Comparison of ENCODE assay signal across 1 cellular context in the genomic region with DNA sequence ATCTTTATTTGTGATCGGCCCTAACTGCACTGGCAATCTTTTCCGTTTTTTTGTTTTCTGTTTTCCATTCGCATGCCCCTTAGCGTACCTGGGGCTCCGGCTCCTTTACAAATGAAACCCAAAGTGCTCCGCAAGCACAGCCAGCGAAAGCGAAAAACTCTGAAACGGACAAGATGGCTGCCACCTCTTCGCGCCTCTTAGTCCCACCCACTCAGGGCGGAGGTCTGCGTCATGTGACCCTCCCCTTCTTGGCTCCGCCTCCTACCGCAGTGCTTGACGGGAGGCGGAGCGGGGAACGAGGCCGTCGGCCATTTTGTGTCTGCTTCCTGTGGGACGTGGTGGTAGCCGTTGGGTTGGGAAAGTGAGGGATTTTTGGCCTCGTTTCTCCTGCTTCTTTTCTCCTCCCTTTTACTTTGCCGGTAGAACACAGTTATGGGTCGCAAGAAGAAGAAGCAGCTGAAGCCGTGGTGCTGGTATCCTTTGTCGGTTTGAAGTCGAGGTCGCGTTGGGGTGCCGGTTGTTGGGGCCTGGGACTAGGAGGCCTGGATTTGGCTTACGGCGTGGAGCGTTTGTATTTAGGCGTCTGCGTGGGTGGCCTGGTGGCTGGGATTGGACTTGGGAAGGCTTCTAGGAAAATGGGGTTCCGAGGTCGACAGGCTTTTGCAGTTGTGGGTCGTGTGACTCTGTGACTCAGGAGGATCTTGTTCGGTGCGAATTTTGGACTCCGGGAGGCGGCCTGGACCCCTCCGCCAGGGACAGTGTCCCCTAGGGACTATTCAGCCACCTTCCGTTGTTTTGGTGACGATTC.
TF ChIP-seq lines count a peak whose summit lies in the region.

ZNF207 (plus strand) TSS at position 304 of the 808 bp plus-strand sequence; CDS start at position 433, 129 bp downstream.

TF ChIP-seq in K562, 482 proteins besides CTCF, POLR2A, EP300 and RAD21 (continued from another document and continues in another):
- TF ChIP-seq ZBTB40 (IDR thresholded peaks at IDR 0.05) (no peak), ZBTB40 (CRISPR knock-in tag; IDR thresholded peaks at IDR 0.05) (no peak), YY1 (IDR thresholded peaks at IDR 0.05; ENCODE audit: borderline replicate concordance in 1 of 3, control insufficient read depth in 1 of 3, extremely low read depth in 1 of 3, insufficient read depth in 3 of 3, insufficient read length in 1 of 3, insufficient replicate concordance in 2 of 3, low read depth in 1 of 3, low read length in 2 of 3) (peak; percentile 94 to 99 (median 97)), RAD51 (IDR thresholded peaks at IDR 0.05; ENCODE audit: borderline replicate concordance, low read depth) (peak; percentile 97), RHOXF2B (CRISPR knock-in tag; conservative IDR thresholded peaks at IDR 0.05) (no peak), ZNF699 (CRISPR knock-in tag; IDR thresholded peaks at IDR 0.05; ENCODE audit: insufficient replicate concordance) (no peak), ZNF212 (CRISPR knock-in tag; IDR thresholded peaks at IDR 0.05) (no peak), ZNF316 (IDR thresholded peaks at IDR 0.05) (peak; percentile 34; the same call in 1 of the 2 replicates), KDM4B (IDR thresholded peaks at IDR 0.05; ENCODE audit: borderline replicate concordance in 2 of 2, low read depth in 1 of 2) (no peak; a peak in 1 of 4 replicates), MYNN (IDR thresholded peaks at IDR 0.05) (peak; percentile 61; the same call in 1 of the 2 replicates), MYNN (CRISPR knock-in tag; IDR thresholded peaks at IDR 0.05) (no peak), U2AF2 (optimal IDR thresholded peaks at IDR 0.05; ENCODE audit: low read depth, low read length) (no peak), ZFP1 (CRISPR knock-in tag; IDR thresholded peaks at IDR 0.05) (no peak), ZMIZ1 (IDR thresholded peaks at IDR 0.05; ENCODE audit: low read depth in 2 of 2, low read length in 2 of 2) (peak in 1 of 2 experiments; percentile 69; a peak in 2 of 4 replicates), COPS2 (conservative IDR thresholded peaks at IDR 0.05) (no peak), RFX5 (IDR thresholded peaks at IDR 0.05; ENCODE audit: low read depth, low read length) (no peak), NR2C1 (IDR thresholded peaks at IDR 0.05) (no peak; the same call in 1 of the 2 replicates), NR2C1 (tag; IDR thresholded peaks at IDR 0.05) (no peak), NFRKB (IDR thresholded peaks at IDR 0.05; ENCODE audit: low read depth) (peak; percentile 100), GTF3C2 (IDR thresholded peaks at IDR 0.05; ENCODE audit: borderline replicate concordance, extremely low read depth, insufficient read length) (no peak), ZNF41 (CRISPR knock-in tag; conservative IDR thresholded peaks at IDR 0.05) (no peak), CEBPB (tag; IDR thresholded peaks at IDR 0.05) (no peak), FOXA1 (IDR thresholded peaks at IDR 0.05; ENCODE audit: borderline replicate concordance) (no peak), ZZZ3 (IDR thresholded peaks at IDR 0.05) (no peak), ZNF324 (CRISPR knock-in tag; IDR thresholded peaks at IDR 0.05) (no peak), SMARCA5 (IDR thresholded peaks at IDR 0.05) (no peak), PRPF4 (IDR thresholded peaks at IDR 0.05; ENCODE audit: insufficient read depth, low read depth, low read length, poor library complexity, severe bottlenecking) (no peak), ZC3H8 (IDR thresholded peaks at IDR 0.05) (no peak), SRSF1 (IDR thresholded peaks at IDR 0.05; ENCODE audit: low read depth, low read length) (no peak), FOXK2 (conservative IDR thresholded peaks at IDR 0.05 in 1 of 2, IDR thresholded peaks at IDR 0.05 in 1 of 2; ENCODE audit: low read depth in 2 of 2) (peak; percentile 46 to 53; a peak in 2 of 4 replicates)
- TF ChIP-seq, protein P1, sequence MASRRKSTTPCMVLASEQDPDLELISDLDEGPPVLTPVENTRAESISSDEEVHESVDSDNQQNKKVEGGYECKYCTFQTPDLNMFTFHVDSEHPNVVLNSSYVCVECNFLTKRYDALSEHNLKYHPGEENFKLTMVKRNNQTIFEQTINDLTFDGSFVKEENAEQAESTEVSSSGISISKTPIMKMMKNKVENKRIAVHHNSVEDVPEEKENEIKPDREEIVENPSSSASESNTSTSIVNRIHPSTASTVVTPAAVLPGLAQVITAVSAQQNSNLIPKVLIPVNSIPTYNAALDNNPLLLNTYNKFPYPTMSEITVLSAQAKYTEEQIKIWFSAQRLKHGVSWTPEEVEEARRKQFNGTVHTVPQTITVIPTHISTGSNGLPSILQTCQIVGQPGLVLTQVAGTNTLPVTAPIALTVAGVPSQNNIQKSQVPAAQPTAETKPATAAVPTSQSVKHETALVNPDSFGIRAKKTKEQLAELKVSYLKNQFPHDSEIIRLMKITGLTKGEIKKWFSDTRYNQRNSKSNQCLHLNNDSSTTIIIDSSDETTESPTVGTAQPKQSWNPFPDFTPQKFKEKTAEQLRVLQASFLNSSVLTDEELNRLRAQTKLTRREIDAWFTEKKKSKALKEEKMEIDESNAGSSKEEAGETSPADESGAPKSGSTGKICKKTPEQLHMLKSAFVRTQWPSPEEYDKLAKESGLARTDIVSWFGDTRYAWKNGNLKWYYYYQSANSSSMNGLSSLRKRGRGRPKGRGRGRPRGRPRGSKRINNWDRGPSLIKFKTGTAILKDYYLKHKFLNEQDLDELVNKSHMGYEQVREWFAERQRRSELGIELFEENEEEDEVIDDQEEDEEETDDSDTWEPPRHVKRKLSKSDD (conservative IDR thresholded peaks at IDR 0.05; ENCODE audit: low read length), result no peak
- TF ChIP-seq, protein P2, sequence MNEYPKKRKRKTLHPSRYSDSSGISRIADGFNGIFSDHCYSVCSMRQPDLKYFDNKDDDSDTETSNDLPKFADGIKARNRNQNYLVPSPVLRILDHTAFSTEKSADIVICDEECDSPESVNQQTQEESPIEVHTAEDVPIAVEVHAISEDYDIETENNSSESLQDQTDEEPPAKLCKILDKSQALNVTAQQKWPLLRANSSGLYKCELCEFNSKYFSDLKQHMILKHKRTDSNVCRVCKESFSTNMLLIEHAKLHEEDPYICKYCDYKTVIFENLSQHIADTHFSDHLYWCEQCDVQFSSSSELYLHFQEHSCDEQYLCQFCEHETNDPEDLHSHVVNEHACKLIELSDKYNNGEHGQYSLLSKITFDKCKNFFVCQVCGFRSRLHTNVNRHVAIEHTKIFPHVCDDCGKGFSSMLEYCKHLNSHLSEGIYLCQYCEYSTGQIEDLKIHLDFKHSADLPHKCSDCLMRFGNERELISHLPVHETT (CRISPR knock-in tag; conservative IDR thresholded peaks at IDR 0.05 in 1 of 2, IDR thresholded peaks at IDR 0.05 in 1 of 2), result 0 out of 4 replicates have a peak, but pooled peaks of 1 of the 2 experiments have one; percentile 35
- TF ChIP-seq, protein P3, sequence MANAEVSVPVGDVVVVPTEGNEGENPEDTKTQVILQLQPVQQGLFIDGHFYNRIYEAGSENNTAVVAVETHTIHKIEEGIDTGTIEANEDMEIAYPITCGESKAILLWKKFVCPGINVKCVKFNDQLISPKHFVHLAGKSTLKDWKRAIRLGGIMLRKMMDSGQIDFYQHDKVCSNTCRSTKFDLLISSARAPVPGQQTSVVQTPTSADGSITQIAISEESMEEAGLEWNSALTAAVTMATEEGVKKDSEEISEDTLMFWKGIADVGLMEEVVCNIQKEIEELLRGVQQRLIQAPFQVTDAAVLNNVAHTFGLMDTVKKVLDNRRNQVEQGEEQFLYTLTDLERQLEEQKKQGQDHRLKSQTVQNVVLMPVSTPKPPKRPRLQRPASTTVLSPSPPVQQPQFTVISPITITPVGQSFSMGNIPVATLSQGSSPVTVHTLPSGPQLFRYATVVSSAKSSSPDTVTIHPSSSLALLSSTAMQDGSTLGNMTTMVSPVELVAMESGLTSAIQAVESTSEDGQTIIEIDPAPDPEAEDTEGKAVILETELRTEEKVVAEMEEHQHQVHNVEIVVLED (CRISPR knock-in tag; IDR thresholded peaks at IDR 0.05), result no peak; the same call in 1 of the 2 replicates
